In the genomic region with DNA sequence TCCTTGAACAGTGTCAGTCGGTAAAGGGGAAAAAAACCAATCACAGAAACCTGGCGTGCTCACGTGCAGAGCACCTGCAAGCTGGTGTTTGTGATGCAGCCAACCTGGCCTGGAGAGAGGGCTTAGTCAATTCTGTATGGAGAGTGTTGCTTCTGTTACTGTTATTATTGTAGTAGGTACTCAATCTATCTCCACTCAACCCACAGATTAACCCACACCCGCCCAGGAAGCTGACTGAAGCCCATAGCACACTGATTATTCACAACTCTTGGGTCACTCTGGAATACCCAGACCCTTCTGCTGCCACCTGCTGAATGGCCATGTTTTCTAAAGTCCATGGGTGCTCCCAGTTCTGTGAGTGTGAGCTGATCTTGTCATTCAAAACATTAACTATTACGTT, we compare ENCODE assay signal across 20 cellular contexts.
"Had no signal": no experiment of that assay in that cellular context is flagged by ENCODE, and none has a peak within 500 bp of the region (broad histone marks: within the 10 kb centered on the region; RNA-seq: fewer than 3 reads in every experiment).

No MANE protein-coding gene starts in this region.

- H3K27me3 Mint-ChIP-seq: activated naive CD8-positive, alpha-beta T cell treated with anti-CD3 and anti-CD28 coated beads, Interleukin-2, amount 10 ng/mL, durations not matched to agents 7 days and 5 days had no signal

- DNase-seq: activated B cell treated with CpG ODN at 0.5 μM for 24 hours; activated CD4-positive, alpha-beta T cell treated with anti-CD3 and anti-CD28 coated beads for 48 hours; activated CD8-positive, alpha-beta memory T cell treated with anti-CD3 and anti-CD28 coated beads, Interleukin-2, amount 50 U/mL, for 48 hours; activated naive CD4-positive, alpha-beta T cell; activated naive CD8-positive, alpha-beta T cell treated with anti-CD3 and anti-CD28 coated beads, Interleukin-2, amount 10 ng/mL, durations not matched to agents 7 days and 5 days; anterior cingulate cortex; brain microvascular endothelial cell; cerebellar nuclear complex; effector CD8-positive, alpha-beta T cell; foreskin melanocyte; heart left ventricle; immature natural killer cell; lower lobe of right lung; midbrain; ovary; sigmoid colon; stimulated activated CD4-positive, alpha-beta T cell treated with anti-CD3 and anti-CD28 coated beads, Interleukin-2, amount 100 ng/mL, for 24 hours; thyroid gland had no signal

- H3K9me3 Mint-ChIP-seq: immature natural killer cell had no signal

- H3K4me1 Mint-ChIP-seq: activated B cell treated with CpG ODN at 0.5 μM for 24 hours, immature natural killer cell, neural crest cell had no signal

- H3K27ac Mint-ChIP-seq: activated B cell treated with CpG ODN at 0.5 μM for 24 hours; activated naive CD8-positive, alpha-beta T cell treated with anti-CD3 and anti-CD28 coated beads, Interleukin-2, amount 10 ng/mL, durations not matched to agents 7 days and 5 days; activated T-cell treated with anti-CD3 and anti-CD28 coated beads, Interleukin-2, amount 50 U/mL, for 72 hours; immature natural killer cell had no signal

- H3K4me3 Mint-ChIP-seq: activated B cell treated with CpG ODN at 0.5 μM for 24 hours; activated naive CD8-positive, alpha-beta T cell treated with anti-CD3 and anti-CD28 coated beads, Interleukin-2, amount 10 ng/mL, durations not matched to agents 7 days and 5 days; activated T-cell treated with anti-CD3 and anti-CD28 coated beads, Interleukin-2, amount 50 U/mL, for 72 hours; immature natural killer cell; neural crest cell had no signal

- ATAC-seq: heart left ventricle, lower lobe of right lung had no signal
